9 cellular contexts compared by ENCODE assay signal in genomic region chr2:1708476-1709334, GRCh38. TPM values are rescaled to one million over a fixed set of nuclear protein-coding genes. Genes with fewer than 3 reads are reported as not detected.
DNase-seq lines count a peak whose midpoint lies in the region; ATAC-seq and TF ChIP-seq lines count a peak whose summit lies in the region.
"Had no signal": no experiment of that assay in that cellular context is flagged by ENCODE, and none has a peak within 500 bp of the region (broad histone marks: within the 10 kb centered on the region; RNA-seq: fewer than 3 reads in every experiment).

No MANE protein-coding gene starts in this region.

- H3K27ac Mint-ChIP-seq in type B pancreatic cell, result no peak overlapping the region

- H3K9me3 ChIP-seq in HUES64 (ENCODE audit: insufficient read depth, low read depth, low read length) (no peaks in the 10 kb centered on the region), ascending aorta (no peaks in the 10 kb centered on the region), hepatocyte (ENCODE audit: low read depth) (no peaks in the 10 kb centered on the region), gastrocnemius medialis (no peaks in the 10 kb centered on the region)

- H3K9ac ChIP-seq in HUES64 (ENCODE audit: low read depth, low read length), result no peak overlapping the region

- peak overlapping the region; percentile 63; the same call in 1 of the 2 replicates for H3K27ac ChIP-seq in HUES64 (ENCODE audit: low read depth, low read length)
- peak overlapping the region; percentile 75 to 76 for H3K27ac ChIP-seq in ascending aorta
- H3K27ac ChIP-seq in hepatocyte, result peak overlapping the region; percentile 26
- peak overlapping the region; percentile 36 to 73 (median 69) for H3K27ac ChIP-seq in gastrocnemius medialis

- no peaks in the 10 kb centered on the region for H3K9me2 ChIP-seq in hepatocyte (replicated peaks; ENCODE audit: insufficient read depth)

- peaks cover 65% of the 10 kb centered on the region for H3K79me2 ChIP-seq in hepatocyte

- DNase-seq in ascending aorta (ENCODE audit: low spot score in 2 of 2) (peak in 1 of 2 donors; percentile 63), hepatocyte (ENCODE audit: low spot score) (no peak), gastrocnemius medialis (no peak), SIG-M5 (lab: John Stamatoyannopoulos, UW) (no peak), type B pancreatic cell (ENCODE audit: extremely low spot score, unreplicated experiment) (no peak)
- DNase-seq: activated CD4-positive, alpha-beta T cell treated with anti-CD3 and anti-CD28 coated beads, Interleukin-2, amount 50 U/mL, for 4 hours had no signal

- H3K27me3 ChIP-seq in HUES64 (ENCODE audit: insufficient read depth, low read length), result peaks cover 11% of the 10 kb centered on the region; the same call in 1 of the 2 replicates
- no peaks in the 10 kb centered on the region for H3K27me3 ChIP-seq in ascending aorta
- no peaks in the 10 kb centered on the region for H3K27me3 ChIP-seq in hepatocyte
- no peaks in the 10 kb centered on the region for H3K27me3 ChIP-seq in gastrocnemius medialis

- WGBS in HUES64, result 67% methylated on average over 34 of the region's 34 CpGs
- WGBS in hepatocyte (ENCODE audit: low lambda C conversion rate, missing lambda C conversion rate), result 82% methylated on average over 34 of the region's 34 CpGs

- H3K4me3 Mint-ChIP-seq in type B pancreatic cell, result no peak overlapping the region

- ATAC-seq in gastrocnemius medialis (no peak), HG03280 (IDR thresholded peaks at IDR 0.05; ENCODE audit: unreplicated experiment) (no peak), GM18511 (IDR thresholded peaks at IDR 0.05; ENCODE audit: unreplicated experiment) (no peak)

- H3K4me3 ChIP-seq in HUES64 (ENCODE audit: low read length) (no peak overlapping the region; the same call in 1 of the 2 replicates), ascending aorta (peak overlapping the region; percentile 6 to 48), hepatocyte (no peak overlapping the region), gastrocnemius medialis (no peak overlapping the region)

- no peak for TF ChIP-seq POLR2A in gastrocnemius medialis (IDR thresholded peaks at IDR 0.05)

- H3K4me2 ChIP-seq in hepatocyte, result peak overlapping the region; percentile 65

- intact Hi-C loops in ascending aorta (cut with DNase I) (loop anchor here (5.0 kb wide), 1 partner anchor 34 kb away; the partner anchor contains the start of gene PXDN), gastrocnemius medialis (cut with DNase I; ENCODE audit: low total_unique reads) (no loop called here)

- TF ChIP-seq CTCF in ascending aorta (IDR thresholded peaks at IDR 0.05) (peak in 1 of 3 experiments; percentile 18), hepatocyte (IDR thresholded peaks at IDR 0.05; ENCODE audit: poor library complexity) (no peak), gastrocnemius medialis (IDR thresholded peaks at IDR 0.05 in 4 of 5, conservative IDR thresholded peaks at IDR 0.05 in 1 of 5) (peak in 1 of 5 experiments; percentile 26), type B pancreatic cell (conservative IDR thresholded peaks at IDR 0.05) (no peak)

- H3K4me1 ChIP-seq in HUES64 (ENCODE audit: insufficient read depth, low read length) (peaks cover 24% of the 10 kb centered on the region), ascending aorta (peaks cover 4 to 29% of the 10 kb centered on the region in 2 donors), hepatocyte (ENCODE audit: insufficient read depth) (peaks cover 16% of the 10 kb centered on the region), gastrocnemius medialis (peaks cover 13 to 25% of the 10 kb centered on the region in 2 donors)

- peaks cover 73% of the 10 kb centered on the region for H4K20me1 ChIP-seq in hepatocyte (ENCODE audit: insufficient read depth, poor library complexity, severe bottlenecking)

- no peaks in the 10 kb centered on the region for H3K36me3 ChIP-seq in HUES64 (ENCODE audit: insufficient read depth, low read length)
- H3K36me3 ChIP-seq in ascending aorta, result no peaks in the 10 kb centered on the region
- no peaks in the 10 kb centered on the region for H3K36me3 ChIP-seq in hepatocyte (replicated peaks; ENCODE audit: insufficient read depth, low read depth)
- H3K36me3 ChIP-seq in gastrocnemius medialis, result no peaks in the 10 kb centered on the region

- in situ Hi-C loops in gastrocnemius medialis (cut with MboI; ENCODE audit: low sequenced_read_pairs in 4 of 4), result no loop called here

- H2AFZ ChIP-seq in hepatocyte, result no peak overlapping the region

- peaks cover 7% of the 10 kb centered on the region for H3K36me3 Mint-ChIP-seq in type B pancreatic cell

- H3K27me3 Mint-ChIP-seq in type B pancreatic cell, result no peaks in the 10 kb centered on the region

- no peaks in the 10 kb centered on the region for H3K9me3 Mint-ChIP-seq in type B pancreatic cell

- peaks cover 34% of the 10 kb centered on the region for H3K4me1 Mint-ChIP-seq in type B pancreatic cell (ENCODE audit: unreplicated experiment)

RNA-seq across cellular contexts. Expression of gene PXDN, which starts 35.6 kb away (rescaled TPM):
- 80.4 TPM for polyA plus RNA-seq in HUES64 (2013, experiment 1 of 2)
- 87.2 TPM for polyA plus RNA-seq in HUES64 (2013, experiment 2 of 2)
- total RNA-seq in ascending aorta (188 TPM), hepatocyte (78.8 and 107 TPM in 2 replicates), gastrocnemius medialis (10 to 100 TPM in 2 of 4 donors, 1 to 10 TPM in 2; 7.8 to 13.4 (median 10.3) TPM), type B pancreatic cell (ENCODE audit: low replicate concordance) (58.4 and 150 TPM in 2 replicates)
- polyA plus RNA-seq in hepatocyte, result 110 and 118 TPM in 2 replicates

Comparison
In these comparisons a context has a peak if more than half of its experiments do, and no peak if none do; other contexts are left out.
1. H3K4me3 ChIP-seq: peak in ascending aorta (2 of 2); none in HUES64 (single experiment), hepatocyte (single experiment) and gastrocnemius medialis (0 of 4).
2. Peak in every context shown above with its lines, with median percentiles within 50 percentile points of each other: H3K27ac ChIP-seq.